Comparison of ENCODE assay signal across 12 cellular contexts in the genomic region with DNA sequence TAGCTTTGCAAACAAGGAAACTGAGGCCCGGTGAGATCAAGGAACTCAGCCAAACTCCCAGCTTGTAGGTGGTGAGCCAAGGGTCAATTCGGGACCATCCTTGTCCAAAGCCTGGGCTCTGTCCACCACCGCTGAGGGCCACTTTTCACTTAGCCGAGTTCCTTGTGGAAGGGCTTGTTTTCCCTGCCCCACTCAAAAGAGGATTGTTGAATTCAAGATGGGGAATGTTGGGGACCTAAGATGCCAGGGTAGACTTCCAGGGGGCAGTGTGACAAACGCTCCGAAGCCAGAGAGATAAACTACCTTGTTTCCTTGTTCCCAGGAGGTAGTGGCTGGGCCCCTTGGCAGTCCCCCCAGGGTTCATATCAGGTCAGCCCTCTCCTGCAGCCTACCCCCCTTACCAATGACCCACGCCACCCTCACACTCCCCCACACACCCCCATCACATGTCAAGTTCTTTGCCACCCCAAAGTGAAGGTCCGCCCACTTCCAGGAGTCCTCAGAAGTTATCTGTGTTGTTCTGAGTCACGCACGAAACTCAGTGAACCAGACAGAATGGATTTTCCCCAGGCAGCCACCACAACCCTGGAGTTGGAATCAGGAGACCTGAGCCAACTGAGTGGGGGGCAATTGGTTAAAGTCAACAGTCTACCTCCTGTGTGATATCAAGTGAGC. TPM values are rescaled to one million over a fixed set of nuclear protein-coding genes. Genes with fewer than 3 reads are reported as not detected.
A peak's percentile ranks its signal among the peaks of the same experiment; 100 is the strongest.
DNase-seq lines count a peak whose midpoint lies in the region; ATAC-seq and TF ChIP-seq lines count a peak whose summit lies in the region.
"Had no signal": no experiment of that assay in that cellular context is flagged by ENCODE, and none has a peak within 500 bp of the region (broad histone marks: within the 10 kb centered on the region; RNA-seq: fewer than 3 reads in every experiment).

No MANE protein-coding gene starts in this region.

- H3K36me3 ChIP-seq in IMR-90 (ENCODE audit: control insufficient read depth, insufficient read depth, low read length) (no peaks in the 10 kb centered on the region), breast epithelium (no peaks in the 10 kb centered on the region), liver (ENCODE audit: control insufficient read depth in 4 of 4, insufficient read depth in 3 of 4, low read depth in 1 of 4, low read length in 3 of 4) (no peaks in the 10 kb centered on the region), thoracic aorta (no peaks in the 10 kb centered on the region)

- H2AK9ac ChIP-seq in IMR-90 (replicated peaks; ENCODE audit: low read depth, low read length, poor library complexity): peak overlapping the region; percentile 60

- H3K4ac ChIP-seq in IMR-90 (ENCODE audit: low read depth, low read length): peak overlapping the region; percentile 82

- H3K4me2 ChIP-seq in IMR-90 (ENCODE audit: low read depth, low read length): no peak overlapping the region

- TF ChIP-seq POLR2A in IMR-90 (IDR thresholded peaks at IDR 0.05; ENCODE audit: low read depth, low read length): no peak
- no peak for TF ChIP-seq POLR2A in breast epithelium (IDR thresholded peaks at IDR 0.05)

- H3K14ac ChIP-seq in IMR-90 (replicated peaks; ENCODE audit: low read depth, low read length): peak overlapping the region; percentile 88

- H3K4me3 ChIP-seq in IMR-90 (ENCODE audit: insufficient read depth, low read depth, low read length): no peak overlapping the region
- H3K4me3 ChIP-seq in breast epithelium: peak overlapping the region in 1 of 3 donors; percentile 42
- no peak overlapping the region for H3K4me3 ChIP-seq in liver (ENCODE audit: low read depth in 1 of 3, low read length in 3 of 3)
- H3K4me3 ChIP-seq in thoracic aorta: no peak overlapping the region

- ATAC-seq in IMR-90 (ENCODE audit: low read depth): no peak
- no peak for ATAC-seq in thoracic aorta (ENCODE audit: insufficient number of reproducible peaks, low FRiP score, low read depth)
- ATAC-seq in HG03565 (IDR thresholded peaks at IDR 0.05; ENCODE audit: unreplicated experiment): no peak
- ATAC-seq in HG02610 (IDR thresholded peaks at IDR 0.05; ENCODE audit: unreplicated experiment): no peak
- ATAC-seq in GM19035 (IDR thresholded peaks at IDR 0.05; ENCODE audit: unreplicated experiment): no peak

- TF ChIP-seq CTCF in IMR-90 (conservative IDR thresholded peaks at IDR 0.05; ENCODE audit: low read depth, low read length): no peak
- TF ChIP-seq CTCF in breast epithelium (IDR thresholded peaks at IDR 0.05): no peak
- TF ChIP-seq CTCF in liver (IDR thresholded peaks at IDR 0.05; ENCODE audit: low read depth, low read length, missing input control): no peak
- TF ChIP-seq CTCF in thoracic aorta (IDR thresholded peaks at IDR 0.05): no peak

- H3K27ac ChIP-seq in IMR-90 (ENCODE audit: insufficient read depth, low read length) (peak overlapping the region; percentile 86), breast epithelium (peak overlapping the region; percentile 95 to 97), liver (ENCODE audit: low read depth in 1 of 2, low read length in 2 of 2) (peak overlapping the region; percentile 75 to 88), thoracic aorta (peak overlapping the region; percentile 93 to 98)

- in situ Hi-C loops in IMR-90 (cut with MboI; ENCODE audit: low sequenced_read_pairs): no loop called here

- peak overlapping the region; percentile 94 for H2AK5ac ChIP-seq in IMR-90 (ENCODE audit: low read depth, low read length)

- H4K5ac ChIP-seq in IMR-90 (ENCODE audit: low read depth, low read length): peak overlapping the region; percentile 63

- H3K23ac ChIP-seq in IMR-90 (ENCODE audit: low read depth, low read length): peak overlapping the region; percentile 35

- BruUV-seq in IMR-90 (replicated peaks; lab: Mats Ljungman, UMichigan): no TSS peak

- peak overlapping the region; percentile 95 for H2BK120ac ChIP-seq in IMR-90 (ENCODE audit: low read depth, low read length)

- peaks cover 26% of the 10 kb centered on the region for H3K9me1 ChIP-seq in IMR-90 (ENCODE audit: insufficient read depth, low read length)

- dilution Hi-C loops in IMR-90 (cut with HindIII; ENCODE audit: low sequenced_read_pairs, unreplicated experiment): no loop called here

- H3K9me3 ChIP-seq in IMR-90 (ENCODE audit: control insufficient read depth, insufficient read depth, low read length) (no peaks in the 10 kb centered on the region), breast epithelium (no peaks in the 10 kb centered on the region), liver (ENCODE audit: control insufficient read depth in 4 of 4, low read length in 3 of 4) (no peaks in the 10 kb centered on the region), thoracic aorta (no peaks in the 10 kb centered on the region)

- POLR2A ChIA-PET in IMR-90 (lab: Charles Lee; ENCODE audit: unreplicated experiment): no interaction called here

- TF ChIP-seq RAD21 in IMR-90 (IDR thresholded peaks at IDR 0.05; ENCODE audit: low read length) (no peak), liver (IDR thresholded peaks at IDR 0.05) (no peak)

- peak overlapping the region; percentile 66 for H2BK5ac ChIP-seq in IMR-90 (ENCODE audit: low read depth, low read length, poor library complexity, severe bottlenecking)

- H3K27me3 ChIP-seq in IMR-90 (ENCODE audit: control insufficient read depth, insufficient read depth, low read length) (no peaks in the 10 kb centered on the region), breast epithelium (no peaks in the 10 kb centered on the region), liver (ENCODE audit: control insufficient read depth in 4 of 4, insufficient read depth in 4 of 4, low read length in 3 of 4) (no peaks in the 10 kb centered on the region), thoracic aorta (replicated peaks; ENCODE audit: insufficient read depth) (no peaks in the 10 kb centered on the region)

- peak overlapping the region; percentile 76; the same call in 2 of the 3 replicates for H2BK15ac ChIP-seq in IMR-90 (ENCODE audit: low read depth, low read length)

- H2BK20ac ChIP-seq in IMR-90 (ENCODE audit: low read depth, low read length): peak overlapping the region; percentile 93

- peak overlapping the region; percentile 89 for H4K91ac ChIP-seq in IMR-90 (ENCODE audit: insufficient read depth, low read depth, low read length)

- H4K20me1 ChIP-seq in IMR-90 (ENCODE audit: insufficient read depth, low read length): peaks cover 8% of the 10 kb centered on the region

- peak; percentile 70 for DNase-seq in IMR-90
- DNase-seq in breast epithelium (ENCODE audit: low spot score in 2 of 2): no peak
- no peak for DNase-seq in thoracic aorta (ENCODE audit: low spot score)
- DNase-seq in DMS153 treated with DMSO at 0.1 percent for 48 hours (lab: John Stamatoyannopoulos, UW; ENCODE audit: unreplicated experiment): no peak
- DNase-seq: left colon; NCI-H146; stimulated activated CD4-positive, alpha-beta T cell treated with anti-CD3 and anti-CD28 coated beads, Interleukin-1b, Interleukin-23, amount 100 ng/mL, for 48 hours had no signal

- H3K4me1 ChIP-seq in IMR-90 (ENCODE audit: control insufficient read depth, insufficient read depth, low read length): peaks cover 40% of the 10 kb centered on the region
- peaks cover 18 to 38% of the 10 kb centered on the region in 2 donors for H3K4me1 ChIP-seq in breast epithelium
- H3K4me1 ChIP-seq in liver (ENCODE audit: control insufficient read depth in 4 of 4, insufficient read depth in 4 of 4, low read length in 3 of 4): peaks cover 20 to 47% (median 36%) of the 10 kb centered on the region in 4 donors
- H3K4me1 ChIP-seq in thoracic aorta (ENCODE audit: control insufficient read depth in 1 of 2, low read depth in 2 of 2): peaks cover 48 to 78% of the 10 kb centered on the region in 2 donors

- H2AFZ ChIP-seq in IMR-90 (replicated peaks; ENCODE audit: low read length, poor library complexity): no peak overlapping the region

- H3K9ac ChIP-seq in IMR-90 (ENCODE audit: low read depth, low read length) (0 out of 2 replicates have a peak overlapping the region, but pooled peaks have one; percentile 8), liver (ENCODE audit: low read depth in 1 of 2, low read length in 2 of 2) (no peak overlapping the region)

- no peaks in the 10 kb centered on the region for H3K79me1 ChIP-seq in IMR-90 (ENCODE audit: low read depth in 1 of 2, low read length in 2 of 2)

- CTCF ChIA-PET in IMR-90 (lab: Yijun Ruan, JAX): interaction anchor here (2.1 kb wide), 1 partner anchor 14 kb away, joined by 10 read pairs; no protein-coding TSS in a partner anchor

- WGBS in IMR-90 (ENCODE audit: extremely low coverage in 2 of 2, insufficient read length in 1 of 2), 2 experiments: no CpG with 5 or more reads among the region's 10 CpGs
- WGBS in liver: 74% methylated on average over 10 of the region's 10 CpGs

- H3K18ac ChIP-seq in IMR-90 (ENCODE audit: low read depth, low read length): peak overlapping the region; percentile 87

- H4K8ac ChIP-seq in IMR-90 (ENCODE audit: low read depth in 2 of 2, low read length in 2 of 2): peak overlapping the region; percentile 40 to 84

- peak overlapping the region; percentile 41; the same call in 1 of the 2 replicates for H3K56ac ChIP-seq in IMR-90 (ENCODE audit: extremely low read depth, insufficient read depth, low read length)

- intact Hi-C loops in IMR-90 (cut with micrococcal nuclease) (no loop called here), breast epithelium (cut with DNase I; ENCODE audit: low total_unique reads) (no loop called here)

TF ChIP-seq in IMR-90, 13 proteins besides CTCF, POLR2A, EP300 and RAD21 (continues in another document):
- no peak for TF ChIP-seq MAFK (IDR thresholded peaks at IDR 0.05; ENCODE audit: low read depth, low read length)
- no peak for TF ChIP-seq RCOR1 (IDR thresholded peaks at IDR 0.05; ENCODE audit: insufficient replicate concordance, low read length)

TF ChIP-seq in liver, 16 proteins besides CTCF, POLR2A, EP300 and RAD21 (continues in another document):
- no peak for TF ChIP-seq FOXA2 (IDR thresholded peaks at IDR 0.05)
- TF ChIP-seq, protein P1, sequence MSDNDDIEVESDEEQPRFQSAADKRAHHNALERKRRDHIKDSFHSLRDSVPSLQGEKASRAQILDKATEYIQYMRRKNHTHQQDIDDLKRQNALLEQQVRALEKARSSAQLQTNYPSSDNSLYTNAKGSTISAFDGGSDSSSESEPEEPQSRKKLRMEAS (IDR thresholded peaks at IDR 0.05): no peak

RNA-seq across cellular contexts. Expression of gene ATOH8, which starts 10.3 kb away (rescaled TPM):
- 7.8 and 7.9 TPM in 2 replicates for total RNA-seq in IMR-90 (2012; rRNA removed)
- polyA plus RNA-seq in IMR-90 (2012; rRNA removed): 9.0 and 11.2 TPM in 2 replicates
- polyA plus RNA-seq in IMR-90 (2012; cell fraction: cytosol; rRNA removed): 6.2 and 7.6 TPM in 2 replicates
- 5.0 and 13.0 TPM in 2 replicates for polyA plus RNA-seq in IMR-90 (2012; cell fraction: nucleus; rRNA removed; ENCODE audit: low replicate concordance)
- 100 to 1,000 TPM in 1 of 3 donors, 10 to 100 TPM in 2; 20.8 to 167 (median 46.2) TPM for total RNA-seq in breast epithelium
- 10 to 100 TPM in 1 of 2 donors, under 1 TPM in 1; 0.33 to 37.7 TPM for total RNA-seq in liver
- polyA plus RNA-seq in liver: 10 to 100 TPM; 20.4 to 33.2 TPM
- 100 to 1,000 TPM in 1 of 2 donors, 10 to 100 TPM in 1; 78.4 to 207 TPM for total RNA-seq in thoracic aorta

RNA-seq across cellular contexts. Expression of gene GNLY, which starts 49.3 kb away (rescaled TPM):
- total RNA-seq in IMR-90 (2012; rRNA removed) (not detected in 2 replicates), breast epithelium (1 to 10 TPM; 2.0 to 2.6 (median 2.1) TPM), liver (under 1 TPM in 1 of 2 donors, not detected in 1; 0.75 TPM), thoracic aorta (1 to 10 TPM; 1.5 to 8.5 TPM)
- polyA plus RNA-seq in IMR-90 (2012; rRNA removed) (not detected in 2 replicates), liver (1 to 10 TPM; 1.3 to 4.8 TPM)
- polyA plus RNA-seq in IMR-90 (2012; cell fraction: cytosol; rRNA removed): not detected in 2 replicates
- 0.13 and 0.24 TPM in 2 replicates for polyA plus RNA-seq in IMR-90 (2012; cell fraction: nucleus; rRNA removed; ENCODE audit: low replicate concordance)
- total RNA-seq: dermis microvascular lymphatic vessel endothelial cell had no signal
